ENCODE assay signal across 2 cellular contexts in the genomic region with DNA sequence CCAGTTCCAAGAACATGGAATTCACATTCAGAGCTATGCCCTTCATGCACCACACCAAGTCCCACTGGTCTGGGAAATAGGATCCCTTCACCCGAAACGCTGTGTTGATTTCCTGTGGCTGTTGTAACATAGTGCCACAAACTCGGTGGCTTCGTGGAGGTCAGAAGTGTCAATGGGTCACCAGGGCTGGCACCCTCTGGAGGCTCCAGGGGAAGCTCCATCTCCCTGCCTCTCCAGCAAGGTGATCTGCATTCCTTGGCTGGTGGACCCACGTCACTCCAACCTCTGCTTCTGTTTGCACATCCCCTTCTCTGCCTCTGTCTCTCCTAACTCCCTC.
TF ChIP-seq lines count a peak whose summit lies in the region.

No MANE protein-coding gene starts in this region.

TF ChIP-seq in SK-N-SH treated with all-trans-retinoic acid at 6 μM for 48 hours, 23 proteins besides CTCF, POLR2A, EP300 and RAD21:
- no peak for TF ChIP-seq GLIS3 (CRISPR knock-in tag; IDR thresholded peaks at IDR 0.05)
- TF ChIP-seq CSDC2 (CRISPR knock-in tag; IDR thresholded peaks at IDR 0.05), result no peak
- TF ChIP-seq PPARA (CRISPR knock-in tag; IDR thresholded peaks at IDR 0.05; ENCODE audit: borderline replicate concordance), result no peak
- TF ChIP-seq, protein P1, sequence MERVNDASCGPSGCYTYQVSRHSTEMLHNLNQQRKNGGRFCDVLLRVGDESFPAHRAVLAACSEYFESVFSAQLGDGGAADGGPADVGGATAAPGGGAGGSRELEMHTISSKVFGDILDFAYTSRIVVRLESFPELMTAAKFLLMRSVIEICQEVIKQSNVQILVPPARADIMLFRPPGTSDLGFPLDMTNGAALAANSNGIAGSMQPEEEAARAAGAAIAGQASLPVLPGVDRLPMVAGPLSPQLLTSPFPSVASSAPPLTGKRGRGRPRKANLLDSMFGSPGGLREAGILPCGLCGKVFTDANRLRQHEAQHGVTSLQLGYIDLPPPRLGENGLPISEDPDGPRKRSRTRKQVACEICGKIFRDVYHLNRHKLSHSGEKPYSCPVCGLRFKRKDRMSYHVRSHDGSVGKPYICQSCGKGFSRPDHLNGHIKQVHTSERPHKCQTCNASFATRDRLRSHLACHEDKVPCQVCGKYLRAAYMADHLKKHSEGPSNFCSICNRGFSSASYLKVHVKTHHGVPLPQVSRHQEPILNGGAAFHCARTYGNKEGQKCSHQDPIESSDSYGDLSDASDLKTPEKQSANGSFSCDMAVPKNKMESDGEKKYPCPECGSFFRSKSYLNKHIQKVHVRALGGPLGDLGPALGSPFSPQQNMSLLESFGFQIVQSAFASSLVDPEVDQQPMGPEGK (CRISPR knock-in tag; IDR thresholded peaks at IDR 0.05; ENCODE audit: borderline replicate concordance), result no peak
- TF ChIP-seq ZFP3 (CRISPR knock-in tag; IDR thresholded peaks at IDR 0.05), result no peak
- TF ChIP-seq, protein P2, sequence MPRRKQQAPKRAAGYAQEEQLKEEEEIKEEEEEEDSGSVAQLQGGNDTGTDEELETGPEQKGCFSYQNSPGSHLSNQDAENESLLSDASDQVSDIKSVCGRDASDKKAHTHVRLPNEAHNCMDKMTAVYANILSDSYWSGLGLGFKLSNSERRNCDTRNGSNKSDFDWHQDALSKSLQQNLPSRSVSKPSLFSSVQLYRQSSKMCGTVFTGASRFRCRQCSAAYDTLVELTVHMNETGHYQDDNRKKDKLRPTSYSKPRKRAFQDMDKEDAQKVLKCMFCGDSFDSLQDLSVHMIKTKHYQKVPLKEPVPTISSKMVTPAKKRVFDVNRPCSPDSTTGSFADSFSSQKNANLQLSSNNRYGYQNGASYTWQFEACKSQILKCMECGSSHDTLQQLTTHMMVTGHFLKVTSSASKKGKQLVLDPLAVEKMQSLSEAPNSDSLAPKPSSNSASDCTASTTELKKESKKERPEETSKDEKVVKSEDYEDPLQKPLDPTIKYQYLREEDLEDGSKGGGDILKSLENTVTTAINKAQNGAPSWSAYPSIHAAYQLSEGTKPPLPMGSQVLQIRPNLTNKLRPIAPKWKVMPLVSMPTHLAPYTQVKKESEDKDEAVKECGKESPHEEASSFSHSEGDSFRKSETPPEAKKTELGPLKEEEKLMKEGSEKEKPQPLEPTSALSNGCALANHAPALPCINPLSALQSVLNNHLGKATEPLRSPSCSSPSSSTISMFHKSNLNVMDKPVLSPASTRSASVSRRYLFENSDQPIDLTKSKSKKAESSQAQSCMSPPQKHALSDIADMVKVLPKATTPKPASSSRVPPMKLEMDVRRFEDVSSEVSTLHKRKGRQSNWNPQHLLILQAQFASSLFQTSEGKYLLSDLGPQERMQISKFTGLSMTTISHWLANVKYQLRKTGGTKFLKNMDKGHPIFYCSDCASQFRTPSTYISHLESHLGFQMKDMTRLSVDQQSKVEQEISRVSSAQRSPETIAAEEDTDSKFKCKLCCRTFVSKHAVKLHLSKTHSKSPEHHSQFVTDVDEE (CRISPR knock-in tag; IDR thresholded peaks at IDR 0.05), result no peak
- no peak for TF ChIP-seq ISL1 (CRISPR knock-in tag; IDR thresholded peaks at IDR 0.05)
- TF ChIP-seq RARB (CRISPR knock-in tag; IDR thresholded peaks at IDR 0.05), result no peak
- no peak for TF ChIP-seq OSR1 (CRISPR knock-in tag; IDR thresholded peaks at IDR 0.05)
- TF ChIP-seq, protein P3, sequence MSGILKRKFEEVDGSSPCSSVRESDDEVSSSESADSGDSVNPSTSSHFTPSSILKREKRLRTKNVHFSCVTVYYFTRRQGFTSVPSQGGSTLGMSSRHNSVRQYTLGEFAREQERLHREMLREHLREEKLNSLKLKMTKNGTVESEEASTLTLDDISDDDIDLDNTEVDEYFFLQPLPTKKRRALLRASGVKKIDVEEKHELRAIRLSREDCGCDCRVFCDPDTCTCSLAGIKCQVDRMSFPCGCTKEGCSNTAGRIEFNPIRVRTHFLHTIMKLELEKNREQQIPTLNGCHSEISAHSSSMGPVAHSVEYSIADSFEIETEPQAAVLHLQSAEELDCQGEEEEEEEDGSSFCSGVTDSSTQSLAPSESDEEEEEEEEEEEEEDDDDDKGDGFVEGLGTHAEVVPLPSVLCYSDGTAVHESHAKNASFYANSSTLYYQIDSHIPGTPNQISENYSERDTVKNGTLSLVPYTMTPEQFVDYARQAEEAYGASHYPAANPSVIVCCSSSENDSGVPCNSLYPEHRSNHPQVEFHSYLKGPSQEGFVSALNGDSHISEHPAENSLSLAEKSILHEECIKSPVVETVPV (CRISPR knock-in tag; IDR thresholded peaks at IDR 0.05), result no peak
- TF ChIP-seq ZFP30 (CRISPR knock-in tag; IDR thresholded peaks at IDR 0.05), result no peak
- TF ChIP-seq SNAI2 (CRISPR knock-in tag; IDR thresholded peaks at IDR 0.05), result no peak
- TF ChIP-seq, protein P4, sequence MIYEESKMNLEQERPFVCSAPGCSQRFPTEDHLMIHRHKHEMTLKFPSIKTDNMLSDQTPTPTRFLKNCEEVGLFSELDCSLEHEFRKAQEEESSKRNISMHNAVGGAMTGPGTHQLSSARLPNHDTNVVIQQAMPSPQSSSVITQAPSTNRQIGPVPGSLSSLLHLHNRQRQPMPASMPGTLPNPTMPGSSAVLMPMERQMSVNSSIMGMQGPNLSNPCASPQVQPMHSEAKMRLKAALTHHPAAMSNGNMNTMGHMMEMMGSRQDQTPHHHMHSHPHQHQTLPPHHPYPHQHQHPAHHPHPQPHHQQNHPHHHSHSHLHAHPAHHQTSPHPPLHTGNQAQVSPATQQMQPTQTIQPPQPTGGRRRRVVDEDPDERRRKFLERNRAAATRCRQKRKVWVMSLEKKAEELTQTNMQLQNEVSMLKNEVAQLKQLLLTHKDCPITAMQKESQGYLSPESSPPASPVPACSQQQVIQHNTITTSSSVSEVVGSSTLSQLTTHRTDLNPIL (CRISPR knock-in tag; IDR thresholded peaks at IDR 0.05; ENCODE audit: low read depth), result no peak

TF ChIP-seq in HepG2, 621 proteins besides CTCF, POLR2A, EP300 and RAD21:
- no peak for TF ChIP-seq CEBPB (IDR thresholded peaks at IDR 0.05; ENCODE audit: borderline replicate concordance, low read depth, low read length)
- no peak for TF ChIP-seq HOXA5 (CRISPR knock-in tag; IDR thresholded peaks at IDR 0.05)
- TF ChIP-seq ESRRA (CRISPR knock-in tag; IDR thresholded peaks at IDR 0.05; ENCODE audit: low read depth), result no peak
- TF ChIP-seq SNRNP70 (IDR thresholded peaks at IDR 0.05; ENCODE audit: low read depth, low read length), result no peak
